ENCODE assay signal across 11 cellular contexts in genomic region chr15:59165726-59166125, GRCh38. TPM values are rescaled to one million over a fixed set of nuclear protein-coding genes. Genes with fewer than 3 reads are reported as not detected.
DNase-seq lines count a peak whose midpoint lies in the region; ATAC-seq and TF ChIP-seq lines count a peak whose summit lies in the region.
"Had no signal": no experiment of that assay in that cellular context is flagged by ENCODE, and none has a peak within 500 bp of the region (broad histone marks: within the 10 kb centered on the region; RNA-seq: fewer than 3 reads in every experiment).

No MANE protein-coding gene starts in this region.

- no peaks in the 10 kb centered on the region for H3K27me3 ChIP-seq in thoracic aorta (replicated peaks; ENCODE audit: insufficient read depth)

- peak overlapping the region; percentile 55 to 73 for H3K27ac ChIP-seq in thoracic aorta

- H3K36me3 ChIP-seq in thoracic aorta: peaks cover 15% of the 10 kb centered on the region

- intact Hi-C loops in head of caudate nucleus (cut with DNase I): no loop called here

- ATAC-seq in thoracic aorta (ENCODE audit: insufficient number of reproducible peaks, low FRiP score, low read depth) (no peak), GM19455 (IDR thresholded peaks at IDR 0.05; ENCODE audit: unreplicated experiment) (no peak), HG03095 (IDR thresholded peaks at IDR 0.05; ENCODE audit: unreplicated experiment) (no peak)

- H3K4me3 ChIP-seq in choroid plexus epithelial cell (ENCODE audit: low read depth, low read length) (no peak overlapping the region), thoracic aorta (no peak overlapping the region)

- DNase-seq in SIG-M5 treated with dmso at 0.1 percent for 504 hours (lab: John Stamatoyannopoulos, UW; ENCODE audit: unreplicated experiment): peak; percentile 24
- DNase-seq in SIG-M5 (lab: John Stamatoyannopoulos, UW): no peak
- DNase-seq in NCI-H510A treated with DMSO at 0.1 percent for 48 hours (lab: John Stamatoyannopoulos, UW): peak; percentile 59
- peak; percentile 57 for DNase-seq in choroid plexus epithelial cell (ENCODE audit: low read depth)
- DNase-seq in thoracic aorta (ENCODE audit: low spot score): no peak
- no peak for DNase-seq in head of caudate nucleus
- DNase-seq: stimulated activated CD4-positive, alpha-beta T cell treated with anti-CD3 and anti-CD28 coated beads, Interleukin-15, amount 100 ng/mL, for 24 hours had no signal

- H3K4me1 ChIP-seq in thoracic aorta (ENCODE audit: control insufficient read depth in 1 of 2, low read depth in 2 of 2): peaks cover 39 to 52% of the 10 kb centered on the region in 2 donors

- H3K9me3 ChIP-seq in thoracic aorta: no peaks in the 10 kb centered on the region

- TF ChIP-seq CTCF in choroid plexus epithelial cell (conservative IDR thresholded peaks at IDR 0.05; ENCODE audit: low read depth, low read length) (no peak), thoracic aorta (IDR thresholded peaks at IDR 0.05) (no peak)

RNA-seq across cellular contexts. Expression of gene LDHAL6B, which starts 40.9 kb away (rescaled TPM):
- not detected for total RNA-seq in thoracic aorta
- total RNA-seq: liver, urinary bladder had no signal

Comparison
In these comparisons a context has a peak if more than half of its experiments do, and no peak if none do; other contexts are left out.
1. DNase-seq: peak in SIG-M5 treated with dmso at 0.1 percent for 504 hours (single experiment), NCI-H510A treated with DMSO at 0.1 percent for 48 hours (single experiment) and choroid plexus epithelial cell (single experiment); none in SIG-M5 (single experiment), thoracic aorta (single experiment) and head of caudate nucleus (0 of 42).